ENCODE assay signal across 8 cellular contexts in genomic region chr2:135742307-135742838, GRCh38. TPM values are rescaled to one million over a fixed set of nuclear protein-coding genes. Genes with fewer than 3 reads are reported as not detected.
DNase-seq lines count a peak whose midpoint lies in the region; ATAC-seq, FAIRE-seq and TF ChIP-seq lines count a peak whose summit lies in the region.

No MANE protein-coding gene starts in this region.

- H3K27ac ChIP-seq in KMS-11 (peak overlapping the region; percentile 98), SU-DHL-6 (ENCODE audit: low read depth, low read length) (peak overlapping the region; percentile 82), keratinocyte (ENCODE audit: control insufficient read depth, insufficient read depth, low read length) (peak overlapping the region; percentile 97)

- peak overlapping the region; percentile 67 for H3K4me3 ChIP-seq in KMS-11 (IDR thresholded peaks at IDR 0.05; ENCODE audit: insufficient read depth, low read depth, low read length)
- H3K4me3 ChIP-seq in SU-DHL-6 (ENCODE audit: insufficient read depth, low read length, poor library complexity, severe bottlenecking) = peak overlapping the region; percentile 68
- H3K4me3 ChIP-seq in cardiac fibroblast (replicated peaks in 1 of 2; ENCODE audit: low read depth in 2 of 2, low read length in 2 of 2) = peak overlapping the region; percentile 81 to 94
- H3K4me3 ChIP-seq in keratinocyte (ENCODE audit: control insufficient read depth in 2 of 3, extremely low read depth in 1 of 3, insufficient read depth in 2 of 3, low read depth in 1 of 3, low read length in 3 of 3) = peak overlapping the region; percentile 89 to 98 (median 94)

- peak; percentile 15 to 57 for DNase-seq in NCI-H2081 (lab: John Stamatoyannopoulos, UW)
- no peak for DNase-seq in NCI-H2081 treated with DMSO at 0.1 percent for 48 hours (lab: John Stamatoyannopoulos, UW)
- DNase-seq in cardiac fibroblast (ENCODE audit: low read depth in 2 of 2) = peak; percentile 61 to 71
- DNase-seq in keratinocyte (ENCODE audit: low read depth, low spot score) = no peak
- peak; percentile 38 for DNase-seq in stimulated activated CD4-positive, alpha-beta T cell treated with anti-CD3 and anti-CD28 coated beads, Interleukin-4, amount 100 ng/mL, for 24 hours

- no peaks in the 10 kb centered on the region; the same call in 1 of the 2 replicates for H3F3A ChIP-seq in SU-DHL-6 (ENCODE audit: insufficient read depth)

- peak overlapping the region; percentile 24; the same call in 1 of the 2 replicates for H2AFZ ChIP-seq in KMS-11 (ENCODE audit: low read depth)
- peak overlapping the region; percentile 37 for H2AFZ ChIP-seq in SU-DHL-6 (ENCODE audit: low read depth, low read length, severe bottlenecking)
- peak overlapping the region; percentile 73 for H2AFZ ChIP-seq in keratinocyte (ENCODE audit: control insufficient read depth, low read length)

- H3K36me3 ChIP-seq in KMS-11 (ENCODE audit: insufficient read depth) (no peaks in the 10 kb centered on the region), SU-DHL-6 (ENCODE audit: low read length) (peaks cover 3% of the 10 kb centered on the region; the same call in 1 of the 2 replicates), keratinocyte (ENCODE audit: control insufficient read depth in 2 of 2, extremely low read depth in 1 of 2, insufficient read depth in 2 of 2, low read length in 2 of 2) (peaks cover 0 to 7% of the 10 kb centered on the region in 2 experiments)

- ATAC-seq in GM21825 (IDR thresholded peaks at IDR 0.05; ENCODE audit: unreplicated experiment) = peak; percentile 21

- dilution Hi-C loops in keratinocyte (cut with MboI; ENCODE audit: extremely low pct_ligation_motif_present, low sequenced_read_pairs) = no loop called here

- H3K9me1 ChIP-seq in keratinocyte (ENCODE audit: control insufficient read depth, extremely low read depth, insufficient read depth, low read length) = peaks cover 3% of the 10 kb centered on the region

- H3K79me2 ChIP-seq in KMS-11 (ENCODE audit: insufficient read depth, low read depth) = peaks cover 49% of the 10 kb centered on the region
- peaks cover 55% of the 10 kb centered on the region for H3K79me2 ChIP-seq in SU-DHL-6 (ENCODE audit: insufficient read depth, low read length)
- peaks cover 51% of the 10 kb centered on the region for H3K79me2 ChIP-seq in keratinocyte (ENCODE audit: control insufficient read depth, insufficient read depth, low read length)

- no peak for FAIRE-seq in keratinocyte (lab: Jason Lieb, UNC)

- H3K9me3 ChIP-seq in SU-DHL-6 (ENCODE audit: insufficient read depth, low read length) = no peaks in the 10 kb centered on the region
- H3K9me3 ChIP-seq in keratinocyte (ENCODE audit: control insufficient read depth, low read depth, low read length) = no peaks in the 10 kb centered on the region

- H4K20me1 ChIP-seq in KMS-11 (ENCODE audit: insufficient read depth) = no peaks in the 10 kb centered on the region
- H4K20me1 ChIP-seq in SU-DHL-6 (ENCODE audit: low read depth, low read length) = peaks cover 20% of the 10 kb centered on the region
- H4K20me1 ChIP-seq in keratinocyte (ENCODE audit: control insufficient read depth, extremely low read depth, insufficient read depth, low read length) = no peaks in the 10 kb centered on the region

- H3K4me2 ChIP-seq in KMS-11 (peak overlapping the region; percentile 44), SU-DHL-6 (ENCODE audit: low read depth, low read length, poor library complexity, severe bottlenecking) (peak overlapping the region; percentile 77), keratinocyte (ENCODE audit: control insufficient read depth, extremely low read depth, insufficient read depth, low read depth, low read length) (peak overlapping the region; percentile 98)

- no peaks in the 10 kb centered on the region for H3K27me3 ChIP-seq in KMS-11 (ENCODE audit: insufficient read depth, low read depth)
- no peaks in the 10 kb centered on the region for H3K27me3 ChIP-seq in SU-DHL-6 (ENCODE audit: low read length)
- no peaks in the 10 kb centered on the region for H3K27me3 ChIP-seq in keratinocyte (ENCODE audit: control insufficient read depth, extremely low read depth, insufficient read depth, low read length)

- TF ChIP-seq CTCF in KMS-11 (conservative IDR thresholded peaks at IDR 0.05; ENCODE audit: low read depth, low read length) (no peak), SU-DHL-6 (IDR thresholded peaks at IDR 0.05; ENCODE audit: insufficient read depth, low read length, poor library complexity, severe bottlenecking) (no peak), cardiac fibroblast (IDR thresholded peaks at IDR 0.05; ENCODE audit: low read depth, low read length) (no peak), keratinocyte (optimal IDR thresholded peaks at IDR 0.05 in 1 of 3, IDR thresholded peaks at IDR 0.05 in 1 of 3, conservative IDR thresholded peaks at IDR 0.05 in 1 of 3; ENCODE audit: extremely low read depth in 1 of 3, insufficient read depth in 2 of 3, low read length in 3 of 3) (no peak)

- no peaks in the 10 kb centered on the region for H3K9me2 ChIP-seq in SU-DHL-6 (replicated peaks; ENCODE audit: insufficient read depth, low read length)

- H3K4me1 ChIP-seq in KMS-11 (ENCODE audit: low read depth, poor library complexity, severe bottlenecking) (peaks cover 9% of the 10 kb centered on the region), keratinocyte (ENCODE audit: control insufficient read depth, extremely low read depth, insufficient read depth, low read length) (peaks cover 28% of the 10 kb centered on the region)

- peak overlapping the region; percentile 95 for H3K9ac ChIP-seq in KMS-11
- peak overlapping the region; percentile 90 for H3K9ac ChIP-seq in SU-DHL-6 (ENCODE audit: low read length)
- peak overlapping the region; percentile 98 for H3K9ac ChIP-seq in keratinocyte (ENCODE audit: control insufficient read depth, extremely low read depth, insufficient read depth, low read length)

RNA-seq across cellular contexts. Expression of gene UBXN4, which starts 0.7 kb away (rescaled TPM):
- polyA plus RNA-seq in keratinocyte = 51.8 to 92.2 TPM (median 70.9 TPM) in 3 replicates
- polyA plus RNA-seq in keratinocyte (2011; ENCODE audit: low read depth) = 63.3 TPM
- 31.4 and 93.4 TPM in 2 replicates for polyA plus RNA-seq in keratinocyte (2011; cell fraction: cytosol; rRNA removed)
- polyA plus RNA-seq in keratinocyte (2011; cell fraction: nucleus; rRNA removed) = 102 and 118 TPM in 2 replicates
- 46.5 and 50.3 TPM in 2 replicates for polyA plus RNA-seq in keratinocyte (2012; ENCODE audit: low replicate concordance)
- polyA minus RNA-seq in keratinocyte = 14.2 to 55.4 TPM (median 42.0 TPM) in 3 replicates
- polyA minus RNA-seq in keratinocyte (2011; cell fraction: cytosol; rRNA and poly(A)+ RNA removed) = 73.5 TPM
- 35.8 and 71.8 TPM in 2 replicates for polyA minus RNA-seq in keratinocyte (2011; cell fraction: nucleus; rRNA and poly(A)+ RNA removed)

Comparison
In these comparisons a context has a peak if more than half of its experiments do, and no peak if none do; other contexts are left out.
1. DNase-seq: peak in NCI-H2081 (2 of 2), cardiac fibroblast (2 of 2) and stimulated activated CD4-positive, alpha-beta T cell treated with anti-CD3 and anti-CD28 coated beads, Interleukin-4, amount 100 ng/mL, for 24 hours (single experiment); none in NCI-H2081 treated with DMSO at 0.1 percent for 48 hours (single experiment) and keratinocyte (single experiment).
2. H3K4me2 ChIP-seq: peak in every context shown above with its lines; median percentile 98 in keratinocyte; 77 in SU-DHL-6; 44 in KMS-11.
3. Peak in every context shown above with its lines, with median percentiles within 50 percentile points of each other: H2AFZ ChIP-seq, H3K27ac ChIP-seq, H3K4me3 ChIP-seq and H3K9ac ChIP-seq.